Comparison of ENCODE assay signal across 1 cellular context in genomic region chr11:43311791-43312607, GRCh38.
A peak's percentile ranks its signal among the peaks of the same experiment; 100 is the strongest.
TF ChIP-seq lines count a peak whose summit lies in the region.

Gene API5 (plus strand): TSS chr11:43311996. CDS start chr11:43312128, 132 bp downstream.

TF ChIP-seq in HEK293, 187 proteins besides CTCF, POLR2A, EP300 and RAD21 (continued from another document):
- TF ChIP-seq, protein P1, sequence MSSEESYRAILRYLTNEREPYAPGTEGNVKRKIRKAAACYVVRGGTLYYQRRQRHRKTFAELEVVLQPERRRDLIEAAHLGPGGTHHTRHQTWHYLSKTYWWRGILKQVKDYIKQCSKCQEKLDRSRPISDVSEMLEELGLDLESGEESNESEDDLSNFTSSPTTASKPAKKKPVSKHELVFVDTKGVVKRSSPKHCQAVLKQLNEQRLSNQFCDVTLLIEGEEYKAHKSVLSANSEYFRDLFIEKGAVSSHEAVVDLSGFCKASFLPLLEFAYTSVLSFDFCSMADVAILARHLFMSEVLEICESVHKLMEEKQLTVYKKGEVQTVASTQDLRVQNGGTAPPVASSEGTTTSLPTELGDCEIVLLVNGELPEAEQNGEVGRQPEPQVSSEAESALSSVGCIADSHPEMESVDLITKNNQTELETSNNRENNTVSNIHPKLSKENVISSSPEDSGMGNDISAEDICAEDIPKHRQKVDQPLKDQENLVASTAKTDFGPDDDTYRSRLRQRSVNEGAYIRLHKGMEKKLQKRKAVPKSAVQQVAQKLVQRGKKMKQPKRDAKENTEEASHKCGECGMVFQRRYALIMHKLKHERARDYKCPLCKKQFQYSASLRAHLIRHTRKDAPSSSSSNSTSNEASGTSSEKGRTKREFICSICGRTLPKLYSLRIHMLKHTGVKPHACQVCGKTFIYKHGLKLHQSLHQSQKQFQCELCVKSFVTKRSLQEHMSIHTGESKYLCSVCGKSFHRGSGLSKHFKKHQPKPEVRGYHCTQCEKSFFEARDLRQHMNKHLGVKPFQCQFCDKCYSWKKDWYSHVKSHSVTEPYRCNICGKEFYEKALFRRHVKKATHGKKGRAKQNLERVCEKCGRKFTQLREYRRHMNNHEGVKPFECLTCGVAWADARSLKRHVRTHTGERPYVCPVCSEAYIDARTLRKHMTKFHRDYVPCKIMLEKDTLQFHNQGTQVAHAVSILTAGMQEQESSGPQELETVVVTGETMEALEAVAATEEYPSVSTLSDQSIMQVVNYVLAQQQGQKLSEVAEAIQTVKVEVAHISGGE (tag by site-specific recombination; conservative IDR thresholded peaks at IDR 0.05; ENCODE audit: low read depth) = 0 out of 2 replicates have a peak, but pooled peaks have one; percentile 6
- TF ChIP-seq ZNF335 (tag by site-specific recombination; conservative IDR thresholded peaks at IDR 0.05) (peak; percentile 77), ZNF843 (tag by site-specific recombination; IDR thresholded peaks at IDR 0.05) (0 out of 2 replicates have a peak, but pooled peaks have one; percentile 21), FEZF1 (tag by site-specific recombination; IDR thresholded peaks at IDR 0.05) (no peak), KLF16 (tag by site-specific recombination; IDR thresholded peaks at IDR 0.05) (peak; percentile 60), ZNF324 (tag by site-specific recombination; IDR thresholded peaks at IDR 0.05) (0 out of 2 replicates have a peak, but pooled peaks have one; percentile 20), ZNF518A (tag by site-specific recombination; conservative IDR thresholded peaks at IDR 0.05; ENCODE audit: low read depth) (peak; percentile 64), KLF17 (tag by site-specific recombination; IDR thresholded peaks at IDR 0.05) (peak; percentile 75), KLF8 (tag by site-specific recombination; IDR thresholded peaks at IDR 0.05) (peak; percentile 75), ZNF777 (tag by site-specific recombination; IDR thresholded peaks at IDR 0.05; ENCODE audit: borderline replicate concordance) (peak; percentile 95), SP2 (tag by site-specific recombination; IDR thresholded peaks at IDR 0.05) (peak; percentile 51), KLF1 (tag by site-specific recombination; IDR thresholded peaks at IDR 0.05) (0 out of 2 replicates have a peak, but pooled peaks have one; percentile 34), ZNF654 (tag by site-specific recombination; IDR thresholded peaks at IDR 0.05; ENCODE audit: low read depth) (peak; percentile 35), ZNF366 (tag by site-specific recombination; conservative IDR thresholded peaks at IDR 0.05) (0 out of 2 replicates have a peak, but pooled peaks have one; percentile 4), ZNF768 (tag by site-specific recombination; IDR thresholded peaks at IDR 0.05) (no peak), SP3 (tag by site-specific recombination; IDR thresholded peaks at IDR 0.05) (peak; percentile 72), ZBTB20 (tag by site-specific recombination; IDR thresholded peaks at IDR 0.05) (peak; percentile 56; the same call in 1 of the 2 replicates), ZNF394 (tag by site-specific recombination; IDR thresholded peaks at IDR 0.05; ENCODE audit: borderline replicate concordance) (peak; percentile 60), ZEB2 (tag by site-specific recombination; IDR thresholded peaks at IDR 0.05) (peak; percentile 46; the same call in 1 of the 2 replicates), ZSCAN30 (tag by site-specific recombination; IDR thresholded peaks at IDR 0.05) (peak; percentile 95), ZSCAN5A (tag by site-specific recombination; IDR thresholded peaks at IDR 0.05) (0 out of 2 replicates have a peak, but pooled peaks have one; percentile 49), ZBTB7A (tag by site-specific recombination; IDR thresholded peaks at IDR 0.05; ENCODE audit: low read depth) (peak; percentile 90), SP7 (tag by site-specific recombination; IDR thresholded peaks at IDR 0.05) (peak; percentile 59), ZNF2 (tag by site-specific recombination; IDR thresholded peaks at IDR 0.05) (peak; percentile 55; the same call in 1 of the 2 replicates), ZNF624 (tag by site-specific recombination; IDR thresholded peaks at IDR 0.05) (no peak), ZNF426 (tag by site-specific recombination; IDR thresholded peaks at IDR 0.05) (no peak), ZBTB26 (tag by site-specific recombination; optimal IDR thresholded peaks at IDR 0.05) (peak; percentile 92), ZNF660 (tag by site-specific recombination; IDR thresholded peaks at IDR 0.05) (0 out of 2 replicates have a peak, but pooled peaks have one; percentile 39), GLIS1 (tag by site-specific recombination; IDR thresholded peaks at IDR 0.05) (0 out of 2 replicates have a peak, but pooled peaks have one; percentile 18), HOXC10 (CRISPR knock-in tag; IDR thresholded peaks at IDR 0.05) (0 out of 2 replicates have a peak, but pooled peaks have one; percentile 83)
- TF ChIP-seq, protein P2, sequence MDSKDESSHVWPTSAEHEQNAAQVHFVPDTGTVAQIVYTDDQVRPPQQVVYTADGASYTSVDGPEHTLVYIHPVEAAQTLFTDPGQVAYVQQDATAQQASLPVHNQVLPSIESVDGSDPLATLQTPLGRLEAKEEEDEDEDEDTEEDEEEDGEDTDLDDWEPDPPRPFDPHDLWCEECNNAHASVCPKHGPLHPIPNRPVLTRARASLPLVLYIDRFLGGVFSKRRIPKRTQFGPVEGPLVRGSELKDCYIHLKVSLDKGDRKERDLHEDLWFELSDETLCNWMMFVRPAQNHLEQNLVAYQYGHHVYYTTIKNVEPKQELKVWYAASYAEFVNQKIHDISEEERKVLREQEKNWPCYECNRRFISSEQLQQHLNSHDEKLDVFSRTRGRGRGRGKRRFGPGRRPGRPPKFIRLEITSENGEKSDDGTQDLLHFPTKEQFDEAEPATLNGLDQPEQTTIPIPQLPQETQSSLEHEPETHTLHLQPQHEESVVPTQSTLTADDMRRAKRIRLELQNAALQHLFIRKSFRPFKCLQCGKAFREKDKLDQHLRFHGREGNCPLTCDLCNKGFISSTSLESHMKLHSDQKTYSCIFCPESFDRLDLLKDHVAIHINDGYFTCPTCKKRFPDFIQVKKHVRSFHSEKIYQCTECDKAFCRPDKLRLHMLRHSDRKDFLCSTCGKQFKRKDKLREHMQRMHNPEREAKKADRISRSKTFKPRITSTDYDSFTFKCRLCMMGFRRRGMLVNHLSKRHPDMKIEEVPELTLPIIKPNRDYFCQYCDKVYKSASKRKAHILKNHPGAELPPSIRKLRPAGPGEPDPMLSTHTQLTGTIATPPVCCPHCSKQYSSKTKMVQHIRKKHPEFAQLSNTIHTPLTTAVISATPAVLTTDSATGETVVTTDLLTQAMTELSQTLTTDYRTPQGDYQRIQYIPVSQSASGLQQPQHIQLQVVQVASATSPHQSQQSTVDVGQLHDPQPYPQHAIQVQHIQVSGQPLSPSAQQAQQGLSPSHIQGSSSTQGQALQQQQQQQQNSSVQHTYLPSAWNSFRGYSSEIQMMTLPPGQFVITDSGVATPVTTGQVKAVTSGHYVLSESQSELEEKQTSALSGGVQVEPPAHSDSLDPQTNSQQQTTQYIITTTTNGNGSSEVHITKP (tag by site-specific recombination; IDR thresholded peaks at IDR 0.05) = peak; percentile 29; the same call in 1 of the 2 replicates
- TF ChIP-seq, protein P3, sequence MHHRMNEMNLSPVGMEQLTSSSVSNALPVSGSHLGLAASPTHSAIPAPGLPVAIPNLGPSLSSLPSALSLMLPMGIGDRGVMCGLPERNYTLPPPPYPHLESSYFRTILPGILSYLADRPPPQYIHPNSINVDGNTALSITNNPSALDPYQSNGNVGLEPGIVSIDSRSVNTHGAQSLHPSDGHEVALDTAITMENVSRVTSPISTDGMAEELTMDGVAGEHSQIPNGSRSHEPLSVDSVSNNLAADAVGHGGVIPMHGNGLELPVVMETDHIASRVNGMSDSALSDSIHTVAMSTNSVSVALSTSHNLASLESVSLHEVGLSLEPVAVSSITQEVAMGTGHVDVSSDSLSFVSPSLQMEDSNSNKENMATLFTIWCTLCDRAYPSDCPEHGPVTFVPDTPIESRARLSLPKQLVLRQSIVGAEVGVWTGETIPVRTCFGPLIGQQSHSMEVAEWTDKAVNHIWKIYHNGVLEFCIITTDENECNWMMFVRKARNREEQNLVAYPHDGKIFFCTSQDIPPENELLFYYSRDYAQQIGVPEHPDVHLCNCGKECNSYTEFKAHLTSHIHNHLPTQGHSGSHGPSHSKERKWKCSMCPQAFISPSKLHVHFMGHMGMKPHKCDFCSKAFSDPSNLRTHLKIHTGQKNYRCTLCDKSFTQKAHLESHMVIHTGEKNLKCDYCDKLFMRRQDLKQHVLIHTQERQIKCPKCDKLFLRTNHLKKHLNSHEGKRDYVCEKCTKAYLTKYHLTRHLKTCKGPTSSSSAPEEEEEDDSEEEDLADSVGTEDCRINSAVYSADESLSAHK (tag by site-specific recombination; IDR thresholded peaks at IDR 0.05) = 0 out of 2 replicates have a peak, but pooled peaks have one; percentile 22
- TF ChIP-seq, protein P4, sequence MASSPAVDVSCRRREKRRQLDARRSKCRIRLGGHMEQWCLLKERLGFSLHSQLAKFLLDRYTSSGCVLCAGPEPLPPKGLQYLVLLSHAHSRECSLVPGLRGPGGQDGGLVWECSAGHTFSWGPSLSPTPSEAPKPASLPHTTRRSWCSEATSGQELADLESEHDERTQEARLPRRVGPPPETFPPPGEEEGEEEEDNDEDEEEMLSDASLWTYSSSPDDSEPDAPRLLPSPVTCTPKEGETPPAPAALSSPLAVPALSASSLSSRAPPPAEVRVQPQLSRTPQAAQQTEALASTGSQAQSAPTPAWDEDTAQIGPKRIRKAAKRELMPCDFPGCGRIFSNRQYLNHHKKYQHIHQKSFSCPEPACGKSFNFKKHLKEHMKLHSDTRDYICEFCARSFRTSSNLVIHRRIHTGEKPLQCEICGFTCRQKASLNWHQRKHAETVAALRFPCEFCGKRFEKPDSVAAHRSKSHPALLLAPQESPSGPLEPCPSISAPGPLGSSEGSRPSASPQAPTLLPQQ (tag by site-specific recombination; IDR thresholded peaks at IDR 0.05) = 0 out of 2 replicates have a peak, but pooled peaks have one; percentile 32
